Comparison of ENCODE assay signal across 8 cellular contexts in the genomic region with DNA sequence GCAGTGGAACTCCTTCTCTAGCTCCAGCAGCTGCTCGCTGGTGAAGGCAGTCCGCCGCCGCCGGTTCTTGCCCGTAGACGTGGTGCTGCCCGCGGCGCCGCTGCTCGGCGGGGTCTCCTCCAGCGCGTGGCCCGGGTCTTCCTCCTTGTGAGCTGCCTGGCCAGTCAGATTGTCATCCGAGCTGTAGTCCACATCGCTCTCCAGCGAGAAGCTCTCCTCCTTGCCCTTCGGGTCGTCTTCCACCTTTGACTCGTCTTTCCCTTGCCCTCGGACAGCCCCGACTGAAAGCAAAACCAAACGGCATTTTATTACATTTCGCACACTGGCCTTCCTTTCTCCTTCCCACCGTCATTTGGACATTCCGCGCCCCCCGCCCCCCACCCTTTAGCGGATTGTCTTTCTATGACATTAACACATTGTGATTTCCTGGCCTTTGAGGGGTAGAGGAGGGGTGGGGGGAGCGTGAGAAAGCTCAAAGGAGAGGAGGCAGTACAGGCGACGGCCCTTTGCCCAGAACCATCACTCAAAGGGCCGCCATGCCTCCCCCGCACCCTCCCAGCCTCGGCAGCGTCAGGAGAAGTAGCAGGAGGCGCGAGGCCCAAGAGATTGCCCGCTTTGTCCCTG. TPM values are rescaled to one million over a fixed set of nuclear protein-coding genes. Genes with fewer than 3 reads are reported as not detected.
DNase-seq lines count a peak whose midpoint lies in the region; ATAC-seq and TF ChIP-seq lines count a peak whose summit lies in the region.

No MANE protein-coding gene starts in this region.

- peaks cover 22 to 45% (median 29%) of the 10 kb centered on the region in 4 donors for H3K4me1 ChIP-seq in liver (ENCODE audit: control insufficient read depth in 4 of 4, insufficient read depth in 4 of 4, low read length in 3 of 4)
- H3K4me1 ChIP-seq in suprapubic skin, result peaks cover 85% of the 10 kb centered on the region

- TF ChIP-seq RAD21 in liver (IDR thresholded peaks at IDR 0.05), result no peak

- peak overlapping the region; percentile 60 for H3K4me3 Mint-ChIP-seq in activated T-cell treated with anti-CD3 and anti-CD28 coated beads, Interleukin-2, amount 50 U/mL, for 4 hours
- H3K4me3 Mint-ChIP-seq in activated naive CD8-positive, alpha-beta T cell treated with anti-CD3 and anti-CD28 coated beads for 36 hours, result peak overlapping the region; percentile 47

- no peak overlapping the region for H3K27ac ChIP-seq in liver (ENCODE audit: low read depth in 1 of 2, low read length in 2 of 2)
- no peak overlapping the region for H3K27ac ChIP-seq in suprapubic skin

- peaks cover 66% of the 10 kb centered on the region for H3K27me3 Mint-ChIP-seq in activated T-cell treated with anti-CD3 and anti-CD28 coated beads, Interleukin-2, amount 50 U/mL, for 4 hours (ENCODE audit: low read depth)
- H3K27me3 Mint-ChIP-seq in activated naive CD8-positive, alpha-beta T cell treated with anti-CD3 and anti-CD28 coated beads for 36 hours, result peaks cover 68% of the 10 kb centered on the region

- no peaks in the 10 kb centered on the region for H3K9me3 Mint-ChIP-seq in activated T-cell treated with anti-CD3 and anti-CD28 coated beads, Interleukin-2, amount 50 U/mL, for 4 hours
- peaks cover 2% of the 10 kb centered on the region for H3K9me3 Mint-ChIP-seq in activated naive CD8-positive, alpha-beta T cell treated with anti-CD3 and anti-CD28 coated beads for 36 hours

- no peak for TF ChIP-seq POLR2A in suprapubic skin (IDR thresholded peaks at IDR 0.05)

- H3K27me3 ChIP-seq in liver (ENCODE audit: control insufficient read depth in 4 of 4, insufficient read depth in 4 of 4, low read length in 3 of 4), result peaks cover 0 to 38% (median 21%) of the 10 kb centered on the region in 4 donors
- H3K27me3 ChIP-seq in suprapubic skin, result peaks cover 100% of the 10 kb centered on the region

- H3K9ac ChIP-seq in liver (ENCODE audit: low read depth in 1 of 2, low read length in 2 of 2), result no peak overlapping the region

- peak overlapping the region; percentile 38 for H3K27ac Mint-ChIP-seq in activated naive CD8-positive, alpha-beta T cell treated with anti-CD3 and anti-CD28 coated beads for 36 hours

- no peaks in the 10 kb centered on the region for H3K36me3 Mint-ChIP-seq in activated T-cell treated with anti-CD3 and anti-CD28 coated beads, Interleukin-2, amount 50 U/mL, for 4 hours (ENCODE audit: insufficient read depth)
- H3K36me3 Mint-ChIP-seq in activated naive CD8-positive, alpha-beta T cell treated with anti-CD3 and anti-CD28 coated beads for 36 hours, result peaks cover 2% of the 10 kb centered on the region

- H3K36me3 ChIP-seq in liver (ENCODE audit: control insufficient read depth in 4 of 4, insufficient read depth in 3 of 4, low read depth in 1 of 4, low read length in 3 of 4) (peaks cover 0 to 1% (median 0%) of the 10 kb centered on the region in 4 donors), suprapubic skin (no peaks in the 10 kb centered on the region)

- DNase-seq in activated T-cell treated with anti-CD3 and anti-CD28 coated beads, Interleukin-2, amount 50 U/mL, for 4 hours, result no peak
- no peak for DNase-seq in activated T-cell treated with anti-CD3 and anti-CD28 coated beads for 4 hours
- DNase-seq in activated naive CD8-positive, alpha-beta T cell treated with anti-CD3 and anti-CD28 coated beads for 36 hours, result no peak
- DNase-seq in suprapubic skin (ENCODE audit: low spot score in 2 of 2), result no peak
- no peak for DNase-seq in activated gamma-delta T cell treated with Interleukin-2 at 50 U/mL for 16 hours
- DNase-seq in NOMO-1 (lab: John Stamatoyannopoulos, UW; ENCODE audit: unreplicated experiment in 2 of 2), result no peak

- no peak for TF ChIP-seq CTCF in liver (IDR thresholded peaks at IDR 0.05; ENCODE audit: low read depth, low read length, missing input control)
- no peak for TF ChIP-seq CTCF in suprapubic skin (IDR thresholded peaks at IDR 0.05)

- TF ChIP-seq EP300 in suprapubic skin (IDR thresholded peaks at IDR 0.05), result no peak

- 3% methylated on average over 41 of the region's 41 CpGs for WGBS in liver
- WGBS in suprapubic skin, result under 1% methylated on average over 27 of the region's 41 CpGs

- H3K4me3 ChIP-seq in liver (ENCODE audit: low read depth in 1 of 3, low read length in 3 of 3) (peak overlapping the region in 2 of 3 donors; percentile 12 to 36), suprapubic skin (peak overlapping the region; percentile 48)

- H3K9me3 ChIP-seq in liver (ENCODE audit: control insufficient read depth in 4 of 4, low read length in 3 of 4) (no peaks in the 10 kb centered on the region), suprapubic skin (no peaks in the 10 kb centered on the region)

- H3K4me1 Mint-ChIP-seq in activated T-cell treated with anti-CD3 and anti-CD28 coated beads, Interleukin-2, amount 50 U/mL, for 4 hours (ENCODE audit: low read depth), result peaks cover 15% of the 10 kb centered on the region
- H3K4me1 Mint-ChIP-seq in activated naive CD8-positive, alpha-beta T cell treated with anti-CD3 and anti-CD28 coated beads for 36 hours, result peaks cover 15% of the 10 kb centered on the region

- no peak for ATAC-seq in activated T-cell treated with anti-CD3 and anti-CD28 coated beads, Interleukin-2, amount 50 U/mL, for 4 hours
- no peak for ATAC-seq in HG02610 (IDR thresholded peaks at IDR 0.05; ENCODE audit: unreplicated experiment)

TF ChIP-seq in liver, 16 proteins besides CTCF, POLR2A, EP300 and RAD21:
- TF ChIP-seq RXRA (IDR thresholded peaks at IDR 0.05) (no peak), FOXA2 (IDR thresholded peaks at IDR 0.05) (no peak)
- TF ChIP-seq, protein P1, sequence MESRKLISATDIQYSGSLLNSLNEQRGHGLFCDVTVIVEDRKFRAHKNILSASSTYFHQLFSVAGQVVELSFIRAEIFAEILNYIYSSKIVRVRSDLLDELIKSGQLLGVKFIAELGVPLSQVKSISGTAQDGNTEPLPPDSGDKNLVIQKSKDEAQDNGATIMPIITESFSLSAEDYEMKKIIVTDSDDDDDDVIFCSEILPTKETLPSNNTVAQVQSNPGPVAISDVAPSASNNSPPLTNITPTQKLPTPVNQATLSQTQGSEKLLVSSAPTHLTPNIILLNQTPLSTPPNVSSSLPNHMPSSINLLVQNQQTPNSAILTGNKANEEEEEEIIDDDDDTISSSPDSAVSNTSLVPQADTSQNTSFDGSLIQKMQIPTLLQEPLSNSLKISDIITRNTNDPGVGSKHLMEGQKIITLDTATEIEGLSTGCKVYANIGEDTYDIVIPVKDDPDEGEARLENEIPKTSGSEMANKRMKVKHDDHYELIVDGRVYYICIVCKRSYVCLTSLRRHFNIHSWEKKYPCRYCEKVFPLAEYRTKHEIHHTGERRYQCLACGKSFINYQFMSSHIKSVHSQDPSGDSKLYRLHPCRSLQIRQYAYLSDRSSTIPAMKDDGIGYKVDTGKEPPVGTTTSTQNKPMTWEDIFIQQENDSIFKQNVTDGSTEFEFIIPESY (IDR thresholded peaks at IDR 0.05), result no peak
- TF ChIP-seq, protein P2, sequence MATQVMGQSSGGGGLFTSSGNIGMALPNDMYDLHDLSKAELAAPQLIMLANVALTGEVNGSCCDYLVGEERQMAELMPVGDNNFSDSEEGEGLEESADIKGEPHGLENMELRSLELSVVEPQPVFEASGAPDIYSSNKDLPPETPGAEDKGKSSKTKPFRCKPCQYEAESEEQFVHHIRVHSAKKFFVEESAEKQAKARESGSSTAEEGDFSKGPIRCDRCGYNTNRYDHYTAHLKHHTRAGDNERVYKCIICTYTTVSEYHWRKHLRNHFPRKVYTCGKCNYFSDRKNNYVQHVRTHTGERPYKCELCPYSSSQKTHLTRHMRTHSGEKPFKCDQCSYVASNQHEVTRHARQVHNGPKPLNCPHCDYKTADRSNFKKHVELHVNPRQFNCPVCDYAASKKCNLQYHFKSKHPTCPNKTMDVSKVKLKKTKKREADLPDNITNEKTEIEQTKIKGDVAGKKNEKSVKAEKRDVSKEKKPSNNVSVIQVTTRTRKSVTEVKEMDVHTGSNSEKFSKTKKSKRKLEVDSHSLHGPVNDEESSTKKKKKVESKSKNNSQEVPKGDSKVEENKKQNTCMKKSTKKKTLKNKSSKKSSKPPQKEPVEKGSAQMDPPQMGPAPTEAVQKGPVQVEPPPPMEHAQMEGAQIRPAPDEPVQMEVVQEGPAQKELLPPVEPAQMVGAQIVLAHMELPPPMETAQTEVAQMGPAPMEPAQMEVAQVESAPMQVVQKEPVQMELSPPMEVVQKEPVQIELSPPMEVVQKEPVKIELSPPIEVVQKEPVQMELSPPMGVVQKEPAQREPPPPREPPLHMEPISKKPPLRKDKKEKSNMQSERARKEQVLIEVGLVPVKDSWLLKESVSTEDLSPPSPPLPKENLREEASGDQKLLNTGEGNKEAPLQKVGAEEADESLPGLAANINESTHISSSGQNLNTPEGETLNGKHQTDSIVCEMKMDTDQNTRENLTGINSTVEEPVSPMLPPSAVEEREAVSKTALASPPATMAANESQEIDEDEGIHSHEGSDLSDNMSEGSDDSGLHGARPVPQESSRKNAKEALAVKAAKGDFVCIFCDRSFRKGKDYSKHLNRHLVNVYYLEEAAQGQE (IDR thresholded peaks at IDR 0.05), result no peak

RNA-seq across cellular contexts. Expression of a gene that starts 1.9 kb away (rescaled TPM):
- not detected for total RNA-seq in activated T-cell treated with anti-CD3 and anti-CD28 coated beads, Interleukin-2, amount 50 U/mL, for 4 hours
- not detected for total RNA-seq in activated naive CD8-positive, alpha-beta T cell treated with anti-CD3 and anti-CD28 coated beads for 36 hours
- total RNA-seq in liver (not detected), suprapubic skin (under 1 TPM in 1 of 4 donors, not detected in 3; 0.60 TPM)
- polyA plus RNA-seq in liver, result not detected
